In genomic region chr1:110338200-110339039, GRCh38 we compare ENCODE assay signal across 8 cellular contexts. TPM values are rescaled to one million over a fixed set of nuclear protein-coding genes. Genes with fewer than 3 reads are reported as not detected.
DNase-seq lines count a peak whose midpoint lies in the region; ATAC-seq and TF ChIP-seq lines count a peak whose summit lies in the region.

No MANE protein-coding gene starts in this region.

- TF ChIP-seq CTCF in BE2C (IDR thresholded peaks at IDR 0.05; ENCODE audit: low read depth, low read length) = peak; percentile 50
- TF ChIP-seq CTCF in coronary artery (IDR thresholded peaks at IDR 0.05) = peak; percentile 37
- peak; percentile 47 for TF ChIP-seq CTCF in liver (IDR thresholded peaks at IDR 0.05; ENCODE audit: low read depth, low read length, missing input control)

- peaks cover 25% of the 10 kb centered on the region for H3K36me3 ChIP-seq in BE2C
- H3K36me3 ChIP-seq in liver (ENCODE audit: control insufficient read depth in 4 of 4, insufficient read depth in 3 of 4, low read depth in 1 of 4, low read length in 3 of 4) = peaks cover 1 to 7% (median 4%) of the 10 kb centered on the region in 4 donors

- H3K4me1 ChIP-seq in BE2C = peaks cover 12% of the 10 kb centered on the region; the same call in 1 of the 2 replicates
- H3K4me1 ChIP-seq in liver (ENCODE audit: control insufficient read depth in 4 of 4, insufficient read depth in 4 of 4, low read length in 3 of 4) = peaks cover 15 to 55% (median 41%) of the 10 kb centered on the region in 4 donors

- H3K27ac ChIP-seq in coronary artery (peak overlapping the region; percentile 95 to 97), liver (ENCODE audit: low read depth in 1 of 2, low read length in 2 of 2) (peak overlapping the region; percentile 98 to 99)

- TF ChIP-seq RAD21 in liver (IDR thresholded peaks at IDR 0.05) = peak in 1 of 2 donors; percentile 25

- H3K27me3 ChIP-seq in BE2C (no peaks in the 10 kb centered on the region), liver (ENCODE audit: control insufficient read depth in 4 of 4, insufficient read depth in 4 of 4, low read length in 3 of 4) (no peaks in the 10 kb centered on the region)

- H3K9me3 ChIP-seq in BE2C = no peaks in the 10 kb centered on the region
- H3K9me3 ChIP-seq in liver (ENCODE audit: control insufficient read depth in 4 of 4, low read length in 3 of 4) = no peaks in the 10 kb centered on the region

- H3K4me3 ChIP-seq in BE2C (ENCODE audit: low read depth, low read length) (peak overlapping the region; percentile 90), coronary artery (peak overlapping the region; percentile 92), liver (ENCODE audit: low read depth in 1 of 3, low read length in 3 of 3) (peak overlapping the region; percentile 71 to 82 (median 78))

- under 1% methylated on average over 80 of the region's 80 CpGs for WGBS in liver

- ATAC-seq in GM19324 (IDR thresholded peaks at IDR 0.05; ENCODE audit: low FRiP score, unreplicated experiment) = peak; percentile 69
- peak; percentile 60 for ATAC-seq in HG03457 (IDR thresholded peaks at IDR 0.05; ENCODE audit: unreplicated experiment)

- H3K9ac ChIP-seq in liver (ENCODE audit: low read depth in 1 of 2, low read length in 2 of 2) = peak overlapping the region; percentile 93 to 94

- DNase-seq in BE2C (peak; percentile 96), NCI-H524 (lab: John Stamatoyannopoulos, UW) (peak; percentile 100), coronary artery (ENCODE audit: low spot score) (peak; percentile 99)
- DNase-seq in activated CD4-positive, alpha-beta T cell treated with anti-CD3 and anti-CD28 coated beads for 48 hours = peak; percentile 96
- peak; percentile 96 for DNase-seq in stimulated activated CD4-positive, alpha-beta T cell treated with anti-CD3 and anti-CD28 coated beads, Interleukin-4, amount 100 ng/mL, for 24 hours

TF ChIP-seq in liver, 16 proteins besides CTCF, POLR2A, EP300 and RAD21:
- TF ChIP-seq NR2F2 (IDR thresholded peaks at IDR 0.05) = no peak
- TF ChIP-seq, protein P1, sequence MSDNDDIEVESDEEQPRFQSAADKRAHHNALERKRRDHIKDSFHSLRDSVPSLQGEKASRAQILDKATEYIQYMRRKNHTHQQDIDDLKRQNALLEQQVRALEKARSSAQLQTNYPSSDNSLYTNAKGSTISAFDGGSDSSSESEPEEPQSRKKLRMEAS (IDR thresholded peaks at IDR 0.05) = peak; percentile 78
- TF ChIP-seq FOXA1 (IDR thresholded peaks at IDR 0.05) = peak; percentile 6
- TF ChIP-seq TAF1 (conservative IDR thresholded peaks at IDR 0.05) = peak; percentile 45
- no peak for TF ChIP-seq HNF4G (IDR thresholded peaks at IDR 0.05)
- TF ChIP-seq, protein P2, sequence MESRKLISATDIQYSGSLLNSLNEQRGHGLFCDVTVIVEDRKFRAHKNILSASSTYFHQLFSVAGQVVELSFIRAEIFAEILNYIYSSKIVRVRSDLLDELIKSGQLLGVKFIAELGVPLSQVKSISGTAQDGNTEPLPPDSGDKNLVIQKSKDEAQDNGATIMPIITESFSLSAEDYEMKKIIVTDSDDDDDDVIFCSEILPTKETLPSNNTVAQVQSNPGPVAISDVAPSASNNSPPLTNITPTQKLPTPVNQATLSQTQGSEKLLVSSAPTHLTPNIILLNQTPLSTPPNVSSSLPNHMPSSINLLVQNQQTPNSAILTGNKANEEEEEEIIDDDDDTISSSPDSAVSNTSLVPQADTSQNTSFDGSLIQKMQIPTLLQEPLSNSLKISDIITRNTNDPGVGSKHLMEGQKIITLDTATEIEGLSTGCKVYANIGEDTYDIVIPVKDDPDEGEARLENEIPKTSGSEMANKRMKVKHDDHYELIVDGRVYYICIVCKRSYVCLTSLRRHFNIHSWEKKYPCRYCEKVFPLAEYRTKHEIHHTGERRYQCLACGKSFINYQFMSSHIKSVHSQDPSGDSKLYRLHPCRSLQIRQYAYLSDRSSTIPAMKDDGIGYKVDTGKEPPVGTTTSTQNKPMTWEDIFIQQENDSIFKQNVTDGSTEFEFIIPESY (IDR thresholded peaks at IDR 0.05) = peak; percentile 100
- peak in 1 of 2 donors; percentile 44 for TF ChIP-seq EGR1 (IDR thresholded peaks at IDR 0.05; ENCODE audit: low read depth in 2 of 2)
- TF ChIP-seq GABPA (IDR thresholded peaks at IDR 0.05 in 1 of 2, conservative IDR thresholded peaks at IDR 0.05 in 1 of 2) = no peak
- TF ChIP-seq YY1 (IDR thresholded peaks at IDR 0.05) = peak; percentile 85
- peak in 1 of 2 donors; percentile 4 for TF ChIP-seq HNF4A (conservative IDR thresholded peaks at IDR 0.05)
- TF ChIP-seq RXRA (IDR thresholded peaks at IDR 0.05) = peak; percentile 23 to 61
- peak; percentile 16 for TF ChIP-seq ATF3 (IDR thresholded peaks at IDR 0.05)
- peak in 1 of 2 donors; percentile 45 for TF ChIP-seq JUND (IDR thresholded peaks at IDR 0.05)
- TF ChIP-seq FOXA2 (IDR thresholded peaks at IDR 0.05) = no peak
- TF ChIP-seq REST (IDR thresholded peaks at IDR 0.05) = peak; percentile 64
- TF ChIP-seq SP1 (IDR thresholded peaks at IDR 0.05) = no peak

RNA-seq across cellular contexts. Expression of gene RBM15, which starts 0.8 kb away (rescaled TPM):
- polyA plus RNA-seq in BE2C (2012; ENCODE audit: insufficient read depth, insufficient read length, low read depth) = 10.3 TPM
- total RNA-seq in liver = 10 to 100 TPM; 27.2 to 34.0 TPM
- polyA plus RNA-seq in liver = 1 to 10 TPM; 2.4 to 2.8 TPM

RNA-seq across cellular contexts. Expression of gene SLC16A4, which starts 52.4 kb away (rescaled TPM):
- 0.52 TPM for polyA plus RNA-seq in BE2C (2012; ENCODE audit: insufficient read depth, insufficient read length, low read depth)
- 1 to 10 TPM; 1.8 TPM for total RNA-seq in liver
- 1 to 10 TPM in 1 of 2 donors, under 1 TPM in 1; 0.72 to 1.4 TPM for polyA plus RNA-seq in liver

Comparison
In these comparisons a context has a peak if more than half of its experiments do, and no peak if none do; other contexts are left out.
1. Peak in every context shown above with its lines: DNase-seq, ATAC-seq, H3K4me3 ChIP-seq and H3K27ac ChIP-seq.